In genomic region chrX:153906126-153906917, GRCh38 we compare ENCODE assay signal across 19 cellular contexts. TPM values are rescaled to one million over a fixed set of nuclear protein-coding genes. Genes with fewer than 3 reads are reported as not detected.
A peak's percentile ranks its signal among the peaks of the same experiment; 100 is the strongest.
DNase-seq lines count a peak whose midpoint lies in the region; ATAC-seq and TF ChIP-seq lines count a peak whose summit lies in the region.
"Had no signal": no experiment of that assay in that cellular context is flagged by ENCODE, and none has a peak within 500 bp of the region (broad histone marks: within the 10 kb centered on the region; RNA-seq: fewer than 3 reads in every experiment).

No MANE protein-coding gene starts in this region.

- TF ChIP-seq CTCF in Panc1 (IDR thresholded peaks at IDR 0.05): no peak

- peak overlapping the region; percentile 39; the same call in 1 of the 2 replicates for H3K27ac ChIP-seq in Panc1 (ENCODE audit: low read length)
- H3K27ac ChIP-seq: esophagus muscularis mucosa, prostate gland, SK-N-MC, suprapubic skin had no signal

- H3K9me3 Mint-ChIP-seq in effector memory CD8-positive, alpha-beta T cell: no peaks in the 10 kb centered on the region
- H3K9me3 Mint-ChIP-seq: activated CD4-positive, alpha-beta T cell treated with anti-CD3 and anti-CD28 coated beads, Interleukin-2, amount 10 ng/mL, durations not matched to agents 24 days and 14 days; activated T-helper 1 cell treated with anti-CD3 and anti-CD28 coated beads, Interleukin-12 subunit alpha, Interleukin-12 subunit beta, Interleukin-2, Interleukin-4 antibody, amounts not matched to agents 30 ng/mL and 10 ng/mL and 1 ng/mL, durations not matched to agents 14 hours and 24 hours and 36 hours had no signal

- H3K27ac Mint-ChIP-seq in effector memory CD8-positive, alpha-beta T cell: peak overlapping the region; percentile 90 to 91
- H3K27ac Mint-ChIP-seq: activated CD4-positive, alpha-beta T cell treated with anti-CD3 and anti-CD28 coated beads, Interleukin-2, amount 10 ng/mL, durations not matched to agents 24 days and 14 days; activated T-helper 1 cell treated with anti-CD3 and anti-CD28 coated beads, Interleukin-12 subunit alpha, Interleukin-12 subunit beta, Interleukin-2, Interleukin-4 antibody, amounts not matched to agents 30 ng/mL and 10 ng/mL and 1 ng/mL, durations not matched to agents 14 hours and 24 hours and 36 hours had no signal

- H3K27me3 ChIP-seq in Panc1 (ENCODE audit: control insufficient read depth, insufficient read depth, low read length): no peaks in the 10 kb centered on the region
- H3K27me3 ChIP-seq: esophagus muscularis mucosa, suprapubic skin had no signal

- ATAC-seq in Panc1: no peak
- ATAC-seq in effector memory CD8-positive, alpha-beta T cell (replicated peaks): peak; percentile 91
- peak; percentile 44 for ATAC-seq in stimulated activated naive CD8-positive, alpha-beta T cell treated with anti-CD3 and anti-CD28 coated beads, Interleukin-15, Interleukin-2, amounts not matched to agents 100 U/mL and 50 U/mL, for 24 hours

- H3K4me1 Mint-ChIP-seq in effector memory CD8-positive, alpha-beta T cell (ENCODE audit: low read depth in 2 of 2): peaks cover 32 to 40% of the 10 kb centered on the region in 2 donors

- POLR2A ChIA-PET in Panc1 (lab: Charles Lee): no interaction called here

- no peak overlapping the region for H3K4me3 ChIP-seq in Panc1 (ENCODE audit: low read depth in 2 of 2, low read length in 2 of 2)
- H3K4me3 ChIP-seq: prostate gland, SK-N-MC had no signal

- H3K36me3 ChIP-seq in Panc1 (ENCODE audit: control insufficient read depth, insufficient read depth, low read length): no peaks in the 10 kb centered on the region
- H3K36me3 ChIP-seq: esophagus muscularis mucosa, prostate gland, suprapubic skin had no signal

- DNase-seq in activated gamma-delta T cell (lab: John Stamatoyannopoulos, UW) (peak; percentile 48), activated gamma-delta T cell treated with Interleukin-2 at 50 U/mL for 16 hours (no peak), Panc1 (ENCODE audit: low read depth, low spot score) (no peak), NCI-H748 (lab: John Stamatoyannopoulos, UW; ENCODE audit: unreplicated experiment) (no peak), A172 (ENCODE audit: low spot score) (no peak), T-helper 9 cell (no peak)
- peak; percentile 40 to 53 (median 49) for DNase-seq in effector memory CD8-positive, alpha-beta T cell
- DNase-seq in stimulated activated naive CD8-positive, alpha-beta T cell treated with anti-CD3 and anti-CD28 coated beads, Interleukin-15, Interleukin-2, amounts not matched to agents 100 U/mL and 50 U/mL, for 24 hours: peak; percentile 9
- DNase-seq: activated CD4-positive, alpha-beta T cell treated with anti-CD3 and anti-CD28 coated beads, Interleukin-2, amount 10 ng/mL, durations not matched to agents 24 days and 14 days; KBM-7; NCI-H187; stimulated activated CD4-positive, alpha-beta T cell treated with anti-CD3 and anti-CD28 coated beads, Interleukin-4, amount 100 ng/mL, for 1 hour had no signal

- intact Hi-C loops in Panc1 (cut with micrococcal nuclease; ENCODE audit: unreplicated experiment): no loop called here

- no peaks in the 10 kb centered on the region for H3K9me3 ChIP-seq in Panc1 (ENCODE audit: control insufficient read depth, insufficient read depth, low read depth, low read length)
- H3K9me3 ChIP-seq: esophagus muscularis mucosa, prostate gland, suprapubic skin had no signal

- H3K4me1 ChIP-seq in Panc1 (ENCODE audit: control insufficient read depth, insufficient read depth, low read length): peaks cover 44% of the 10 kb centered on the region
- H3K4me1 ChIP-seq: prostate gland had no signal

- H3K27me3 Mint-ChIP-seq in effector memory CD8-positive, alpha-beta T cell: no peaks in the 10 kb centered on the region
- H3K27me3 Mint-ChIP-seq: activated CD4-positive, alpha-beta T cell treated with anti-CD3 and anti-CD28 coated beads, Interleukin-2, amount 10 ng/mL, durations not matched to agents 24 days and 14 days had no signal

- peak overlapping the region; percentile 64 to 73 for H3K4me3 Mint-ChIP-seq in effector memory CD8-positive, alpha-beta T cell
- H3K4me3 Mint-ChIP-seq: activated CD4-positive, alpha-beta T cell treated with anti-CD3 and anti-CD28 coated beads, Interleukin-2, amount 10 ng/mL, durations not matched to agents 24 days and 14 days; activated T-helper 1 cell treated with anti-CD3 and anti-CD28 coated beads, Interleukin-12 subunit alpha, Interleukin-12 subunit beta, Interleukin-2, Interleukin-4 antibody, amounts not matched to agents 30 ng/mL and 10 ng/mL and 1 ng/mL, durations not matched to agents 14 hours and 24 hours and 36 hours; neural crest cell had no signal

- in situ Hi-C loops in Panc1 (cut with HindIII; ENCODE audit: low pct_unique_long_range_greater_than_20kb, low sequenced_read_pairs): no loop called here

- CTCF ChIA-PET in Panc1 (lab: Charles Lee): interaction anchor here (0.7 to 0.9 kb wide), 2 partner anchors 14 to 17 kb away, joined by 3 read pairs; no protein-coding TSS in a partner anchor

- H3K36me3 Mint-ChIP-seq in effector memory CD8-positive, alpha-beta T cell (ENCODE audit: insufficient read depth): peaks cover 29% of the 10 kb centered on the region

- no TSS peak for BruUV-seq in Panc1 (replicated peaks; lab: Mats Ljungman, UMichigan)

RNA-seq across cellular contexts. Expression of gene AVPR2, which starts 1.8 kb away (rescaled TPM):
- 10.6 TPM for total RNA-seq in Panc1 (2021; ENCODE audit: unreplicated experiment)
- polyA plus RNA-seq in Panc1 (2012; ENCODE audit: insufficient read length): 15.5 TPM
- 2.0 and 2.6 TPM in 2 replicates for total RNA-seq in A172 (2014; rRNA removed; shearing (Covaris generic))
- total RNA-seq: activated CD4-positive, alpha-beta T cell treated with anti-CD3 and anti-CD28 coated beads, Interleukin-2, amount 10 ng/mL, durations not matched to agents 24 days and 14 days; activated T-helper 1 cell treated with anti-CD3 and anti-CD28 coated beads, Interleukin-12 subunit alpha, Interleukin-12 subunit beta, Interleukin-2, Interleukin-4 antibody, amounts not matched to agents 30 ng/mL and 10 ng/mL and 1 ng/mL, durations not matched to agents 14 hours and 24 hours and 36 hours; neural crest cell; RPMI7951 had no signal

RNA-seq across cellular contexts. Expression of gene ARHGAP4, which starts 19.7 kb away (rescaled TPM):
- total RNA-seq in Panc1 (2021; ENCODE audit: unreplicated experiment): 225 TPM
- 297 TPM for polyA plus RNA-seq in Panc1 (2012; ENCODE audit: insufficient read length)
- 1.3 and 5.3 TPM in 2 replicates for total RNA-seq in A172 (2014; rRNA removed; shearing (Covaris generic))

RNA-seq across cellular contexts. Expression of gene L1CAM, which starts 20.3 kb away (rescaled TPM):
- total RNA-seq in Panc1 (2021; ENCODE audit: unreplicated experiment): 819 TPM
- 824 TPM for polyA plus RNA-seq in Panc1 (2012; ENCODE audit: insufficient read length)
- 77.7 and 94.0 TPM in 2 replicates for total RNA-seq in A172 (2014; rRNA removed; shearing (Covaris generic))

RNA-seq across cellular contexts. Expression of gene NAA10, which starts 28.5 kb away (rescaled TPM):
- 246 TPM for total RNA-seq in Panc1 (2021; ENCODE audit: unreplicated experiment)
- polyA plus RNA-seq in Panc1 (2012; ENCODE audit: insufficient read length): 347 TPM
- total RNA-seq in A172 (2014; rRNA removed; shearing (Covaris generic)): 210 and 249 TPM in 2 replicates

RNA-seq across cellular contexts. Expression of gene RENBP, which starts 38.1 kb away (rescaled TPM):
- total RNA-seq in Panc1 (2021; ENCODE audit: unreplicated experiment): 0.62 TPM
- 0.62 TPM for polyA plus RNA-seq in Panc1 (2012; ENCODE audit: insufficient read length)
- total RNA-seq in A172 (2014; rRNA removed; shearing (Covaris generic)): 0.62 TPM in 2 replicates

Comparison
In these comparisons a context has a peak if more than half of its experiments do, and no peak if none do; other contexts are left out.
1. DNase-seq: peak in activated gamma-delta T cell (single experiment), effector memory CD8-positive, alpha-beta T cell (3 of 3) and stimulated activated naive CD8-positive, alpha-beta T cell treated with anti-CD3 and anti-CD28 coated beads, Interleukin-15, Interleukin-2, amounts not matched to agents 100 U/mL and 50 U/mL, for 24 hours (single experiment); none in activated gamma-delta T cell treated with Interleukin-2 at 50 U/mL for 16 hours (single experiment), Panc1 (single experiment), NCI-H748 (single experiment), A172 (single experiment) and T-helper 9 cell (single experiment).
2. RNA of gene ARHGAP4, which starts 19.7 kb away (total RNA-seq): 225 TPM in Panc1 (single experiment); 1.3 to 5.3 TPM in A172; every median in the first group is over 10 times any median in the second.